Comparison of ENCODE assay signal across 31 cellular contexts in genomic region chr12:9221476-9221875, GRCh38. TPM values are rescaled to one million over a fixed set of nuclear protein-coding genes. Genes with fewer than 3 reads are reported as not detected.
DNase-seq lines count a peak whose midpoint lies in the region; ATAC-seq and TF ChIP-seq lines count a peak whose summit lies in the region.
"Had no signal": no experiment of that assay in that cellular context is flagged by ENCODE, and none has a peak within 500 bp of the region (broad histone marks: within the 10 kb centered on the region; RNA-seq: fewer than 3 reads in every experiment).

No MANE protein-coding gene starts in this region.

- no peaks in the 10 kb centered on the region for H3K27me3 ChIP-seq in spleen (replicated peaks in 1 of 7)
- H3K27me3 ChIP-seq: BLaER1 treated with 17β-estradiol and CSF1 and Interleukin-3, amounts not matched to agents 10 nM and 100 nM; sigmoid colon had no signal

- 42 to 72% (median 53%) methylated on average over 1 of the region's 1 CpG for WGBS in spleen, 5 donors

- no peaks in the 10 kb centered on the region for H3K4me1 ChIP-seq in spleen
- H3K4me1 ChIP-seq: BLaER1 treated with 17β-estradiol and CSF1 and Interleukin-3, amounts not matched to agents 10 nM and 100 nM; HAP-1; sigmoid colon had no signal

- peak; percentile 62 for DNase-seq in DMS79 (lab: John Stamatoyannopoulos, UW)
- peak; percentile 72 for DNase-seq in NCI-H2171 treated with DMSO at 0.1 percent for 48 hours (lab: John Stamatoyannopoulos, UW)
- peak; percentile 70 for DNase-seq in epithelial cell of proximal tubule (ENCODE audit: low read depth)
- no peak for DNase-seq in left lobe of liver (ENCODE audit: low spot score)
- no peak for DNase-seq in OCI-M1 (lab: John Stamatoyannopoulos, UW)
- no peak for DNase-seq in spleen
- no peak for DNase-seq in T1000 (lab: John Stamatoyannopoulos, UW)
- DNase-seq: activated CD8-positive, alpha-beta T cell treated with anti-CD3 and anti-CD28 coated beads for 36 hours; aorta; caudate nucleus; COR-L47; cortex of kidney; DND-41; glutamatergic neuron; mesendoderm; NCI-H1694 treated with DMSO at 0.1 percent for 48 hours; NCI-H2227 treated with DMSO at 0.1 percent for 48 hours; posterior cingulate gyrus; sigmoid colon; stimulated activated naive B cell treated with anti-CD40 and anti-IgM and Interleukin-4, amounts not matched to agents 10 μg/mL and 1 μg/mL and 100 μg/mL, for 72 hours; T-helper 2 cell had no signal

- ATAC-seq in left lobe of liver (peak; percentile 83), HG03442 (IDR thresholded peaks at IDR 0.05; ENCODE audit: unreplicated experiment) (no peak)
- ATAC-seq: activated CD8-positive, alpha-beta T cell treated with anti-CD3 and anti-CD28 coated beads for 36 hours; activated naive CD4-positive, alpha-beta T cell treated with anti-CD3 and anti-CD28 coated beads, Interleukin-2, amount 50 U/mL, for 72 hours; Right ventricle myocardium inferior; stimulated activated naive B cell treated with anti-CD40 and anti-IgM and Interleukin-4, amounts not matched to agents 10 μg/mL and 1 μg/mL and 100 μg/mL, for 72 hours had no signal

- no peaks in the 10 kb centered on the region for H3K36me3 ChIP-seq in spleen
- H3K36me3 ChIP-seq: BLaER1 treated with 17β-estradiol and CSF1 and Interleukin-3, amounts not matched to agents 10 nM and 100 nM; HAP-1; sigmoid colon had no signal

- TF ChIP-seq CTCF in epithelial cell of proximal tubule (conservative IDR thresholded peaks at IDR 0.05; ENCODE audit: low read depth, low read length) (no peak), spleen (IDR thresholded peaks at IDR 0.05 in 8 of 11, conservative IDR thresholded peaks at IDR 0.05 in 3 of 11) (no peak)

- no peaks in the 10 kb centered on the region for H3K9me3 ChIP-seq in spleen
- H3K9me3 ChIP-seq: HAP-1, sigmoid colon had no signal

- intact Hi-C loops in spleen (cut with DNase I; ENCODE audit: low total_unique reads), result no loop called here

- no peak overlapping the region for H3K27ac ChIP-seq in spleen
- H3K27ac ChIP-seq: BLaER1 treated with 17β-estradiol and CSF1 and Interleukin-3, amounts not matched to agents 10 nM and 100 nM; HL-60; sigmoid colon had no signal

- no peak for TF ChIP-seq POLR2A in spleen (IDR thresholded peaks at IDR 0.05)

- H3K4me3 ChIP-seq in epithelial cell of proximal tubule (ENCODE audit: low read depth, low read length) (no peak overlapping the region), spleen (no peak overlapping the region)
- H3K4me3 ChIP-seq: BLaER1 treated with 17β-estradiol and CSF1 and Interleukin-3, amounts not matched to agents 10 nM and 100 nM; HAP-1; sigmoid colon had no signal

RNA-seq across cellular contexts. Expression of gene PZP, which starts 13.3 kb away (rescaled TPM):
- total RNA-seq in epithelial cell of proximal tubule, result not detected in 2 replicates
- total RNA-seq in left lobe of liver, result 0.70 TPM
- total RNA-seq in spleen, result 1 to 10 TPM in 5 of 7 donors, under 1 TPM in 2; 0.68 to 3.0 (median 1.3) TPM
- polyA plus RNA-seq in spleen, result under 1 TPM; 0.06 to 0.70 (median 0.35) TPM
- total RNA-seq: activated CD8-positive, alpha-beta T cell treated with anti-CD3 and anti-CD28 coated beads for 36 hours; activated naive CD4-positive, alpha-beta T cell treated with anti-CD3 and anti-CD28 coated beads, Interleukin-2, amount 50 U/mL, for 72 hours; activated T-helper 2 cell treated with anti-CD3 and anti-CD28 coated beads, Interferon-gamma antibody, Interleukin-2, Interleukin-4, amounts not matched to agents 10 μg/mL and 5 μg/mL and 100 μg/mL, durations not matched to agents 14 hours and 24 hours and 36 hours; kidney epithelial cell; myocyte had no signal
- polyA plus RNA-seq: AG04450, aorta had no signal

Comparison
In these comparisons a context has a peak if more than half of its experiments do, and no peak if none do; other contexts are left out.
1. DNase-seq: peak in DMS79 (single experiment), NCI-H2171 treated with DMSO at 0.1 percent for 48 hours (single experiment) and epithelial cell of proximal tubule (single experiment); none in left lobe of liver (single experiment), OCI-M1 (single experiment), spleen (single experiment) and T1000 (single experiment).